Comparison of ENCODE assay signal across 20 cellular contexts in genomic region chr7:75735059-75735458, GRCh38. TPM values are rescaled to one million over a fixed set of nuclear protein-coding genes. Genes with fewer than 3 reads are reported as not detected.
"Had no signal": no experiment of that assay in that cellular context is flagged by ENCODE, and none has a peak within 500 bp of the region (broad histone marks: within the 10 kb centered on the region; RNA-seq: fewer than 3 reads in every experiment).

No MANE protein-coding gene starts in this region.

- H3K79me2 ChIP-seq: parathyroid adenoma had no signal

- H3K27me3 ChIP-seq: dorsolateral prefrontal cortex, esophagus muscularis mucosa, vagina had no signal

- H2AFZ ChIP-seq: neural progenitor cell, parathyroid adenoma had no signal

- ATAC-seq: activated CD4-positive, CD25-positive, alpha-beta regulatory T cell treated with anti-CD3 and anti-CD28 coated beads, Interleukin-2, amount 50 U/mL, for 24 hours; activated CD8-positive, alpha-beta memory T cell treated with anti-CD3 and anti-CD28 coated beads, Interleukin-2, amount 10 ng/mL, durations not matched to agents 7 days and 5 days; activated naive CD4-positive, alpha-beta T cell treated with anti-CD3 and anti-CD28 coated beads, Interleukin-2, amount 50 U/mL, for 72 hours; activated T-cell treated with anti-CD3 and anti-CD28 coated beads, Interleukin-2, amount 50 U/mL, for 4 hours; left lobe of liver had no signal

- FAIRE-seq: endometrium had no signal

- H3K9ac ChIP-seq: neural progenitor cell, parathyroid adenoma had no signal

- H3K27ac ChIP-seq: esophagus muscularis mucosa, neural progenitor cell, parathyroid adenoma, thoracic aorta had no signal

- H3K4me3 ChIP-seq: dorsolateral prefrontal cortex, esophagus muscularis mucosa, neural progenitor cell, thoracic aorta, vagina had no signal

- DNase-seq: activated CD4-positive, alpha-beta T cell treated with anti-CD3 and anti-CD28 coated beads, Interleukin-2, amount 50 U/mL, for 4 hours; activated CD8-positive, alpha-beta memory T cell treated with anti-CD3 and anti-CD28 coated beads, Interleukin-2, amount 10 ng/mL, durations not matched to agents 7 days and 5 days; activated effector memory CD4-positive, alpha-beta T cell treated with anti-CD3 and anti-CD28 coated beads, Interleukin-2, amount 50 U/mL, for 16 hours; activated T-cell treated with anti-CD3 and anti-CD28 coated beads, Interleukin-2, amount 50 U/mL, for 4 hours; amniotic stem cell; cerebellar nuclear complex; dorsolateral prefrontal cortex; stimulated activated CD4-positive, alpha-beta T cell treated with anti-CD3 and anti-CD28 coated beads, Interleukin-15, amount 100 ng/mL, for 24 hours; stimulated activated CD4-positive, alpha-beta T cell treated with anti-CD3 and anti-CD28 coated beads, Interleukin-4, amount 100 ng/mL, for 24 hours had no signal

- H3K36me3 ChIP-seq: neural progenitor cell, thoracic aorta, vagina had no signal

- H3K9me3 ChIP-seq: esophagus muscularis mucosa, thoracic aorta, vagina had no signal

- H3K4me1 ChIP-seq: parathyroid adenoma had no signal

- H3K4me2 ChIP-seq: neural progenitor cell had no signal

RNA-seq across cellular contexts. Expression of gene CCL26, which starts 37.0 kb away (rescaled TPM):
- total RNA-seq: activated CD8-positive, alpha-beta memory T cell treated with anti-CD3 and anti-CD28 coated beads, Interleukin-2, amount 10 ng/mL, durations not matched to agents 7 days and 5 days; activated naive CD4-positive, alpha-beta T cell treated with anti-CD3 and anti-CD28 coated beads, Interleukin-2, amount 50 U/mL, for 72 hours; activated T-cell treated with anti-CD3 and anti-CD28 coated beads, Interleukin-2, amount 50 U/mL, for 4 hours; left lobe of liver; renal cortical epithelial cell; skeletal muscle tissue; thoracic aorta; vagina had no signal
